In genomic region chr3:14175383-14176037, GRCh38 we compare ENCODE assay signal across 9 cellular contexts. TPM values are rescaled to one million over a fixed set of nuclear protein-coding genes. Genes with fewer than 3 reads are reported as not detected.
DNase-seq lines count a peak whose midpoint lies in the region; ATAC-seq and TF ChIP-seq lines count a peak whose summit lies in the region.
"Had no signal": no experiment of that assay in that cellular context is flagged by ENCODE, and none has a peak within 500 bp of the region (broad histone marks: within the 10 kb centered on the region; RNA-seq: fewer than 3 reads in every experiment).

No MANE protein-coding gene starts in this region.

- no peak for TF ChIP-seq POLR2A in esophagus squamous epithelium (IDR thresholded peaks at IDR 0.05)

- H3K27ac ChIP-seq in GM23248 (no peak overlapping the region), esophagus squamous epithelium (peak overlapping the region in 1 of 4 donors; percentile 9), tibial artery (no peak overlapping the region), left lung (no peak overlapping the region)
- H3K27ac ChIP-seq: thyroid gland had no signal

- ATAC-seq in activated naive CD8-positive, alpha-beta T cell treated with anti-CD3 and anti-CD28 coated beads, Interleukin-2, amount 50 U/mL, for 24 hours, result peak; percentile 62
- ATAC-seq in left lung, result no peak

- in situ Hi-C loops in GM23248 (cut with MboI), result no loop called here

- H2AFZ ChIP-seq in GM23248, result no peak overlapping the region

- H3K4me2 ChIP-seq in GM23248 (ENCODE audit: unreplicated experiment), result peak overlapping the region; percentile 88

- H3K27me3 ChIP-seq in GM23248 (replicated peaks; ENCODE audit: insufficient read depth) (no peaks in the 10 kb centered on the region), esophagus squamous epithelium (no peaks in the 10 kb centered on the region), tibial artery (no peaks in the 10 kb centered on the region), left lung (no peaks in the 10 kb centered on the region)
- H3K27me3 ChIP-seq: thyroid gland had no signal

- H3K36me3 Mint-ChIP-seq in activated naive CD8-positive, alpha-beta T cell treated with anti-CD3 and anti-CD28 coated beads, Interleukin-2, amount 50 U/mL, for 24 hours (ENCODE audit: low read depth), result peaks cover 23% of the 10 kb centered on the region

- H3K9me3 ChIP-seq in GM23248 (ENCODE audit: low read depth) (no peaks in the 10 kb centered on the region), esophagus squamous epithelium (no peaks in the 10 kb centered on the region), tibial artery (no peaks in the 10 kb centered on the region), left lung (no peaks in the 10 kb centered on the region)
- H3K9me3 ChIP-seq: thyroid gland had no signal

- 74 to 90% methylated on average over 3 of the region's 3 CpGs for WGBS in GM23248 (ENCODE audit: low coverage in 1 of 2, low lambda C conversion rate in 2 of 2, missing lambda C conversion rate in 2 of 2), 2 experiments
- WGBS in esophagus squamous epithelium, 2 donors, result 27 to 33% methylated on average over 3 of the region's 3 CpGs

- peaks cover 64% of the 10 kb centered on the region for H3K4me1 Mint-ChIP-seq in activated naive CD8-positive, alpha-beta T cell treated with anti-CD3 and anti-CD28 coated beads, Interleukin-2, amount 50 U/mL, for 24 hours

- H3K4me1 ChIP-seq in GM23248 (ENCODE audit: insufficient read depth) (peaks cover 56% of the 10 kb centered on the region), esophagus squamous epithelium (peaks cover 11 to 55% (median 35%) of the 10 kb centered on the region in 3 donors), tibial artery (peaks cover 0 to 40% (median 24%) of the 10 kb centered on the region in 4 donors), left lung (peaks cover 10 to 42% of the 10 kb centered on the region in 2 donors)

- H3K4me3 ChIP-seq in GM23248, result peak overlapping the region; percentile 42
- H3K4me3 ChIP-seq in esophagus squamous epithelium, result no peak overlapping the region
- H3K4me3 ChIP-seq in tibial artery, result no peak overlapping the region
- H3K4me3 ChIP-seq in left lung, result no peak overlapping the region
- H3K4me3 ChIP-seq: thyroid gland had no signal

- H3K27ac Mint-ChIP-seq in activated naive CD8-positive, alpha-beta T cell treated with anti-CD3 and anti-CD28 coated beads, Interleukin-2, amount 50 U/mL, for 24 hours, result no peak overlapping the region

- no peak overlapping the region for H3K9ac ChIP-seq in GM23248

- no peaks in the 10 kb centered on the region for H3K27me3 Mint-ChIP-seq in activated naive CD8-positive, alpha-beta T cell treated with anti-CD3 and anti-CD28 coated beads, Interleukin-2, amount 50 U/mL, for 24 hours

- peaks cover 48% of the 10 kb centered on the region for H3F3A ChIP-seq in GM23248 (ENCODE audit: insufficient read depth)

- H3K79me2 ChIP-seq in GM23248 (ENCODE audit: insufficient read depth), result peaks cover 83% of the 10 kb centered on the region

- peak overlapping the region; percentile 19 for H3K4me3 Mint-ChIP-seq in activated naive CD8-positive, alpha-beta T cell treated with anti-CD3 and anti-CD28 coated beads, Interleukin-2, amount 50 U/mL, for 24 hours

- peak; percentile 60 for DNase-seq in GM23248
- DNase-seq in RPMI8226, result peak; percentile 15
- DNase-seq in activated naive CD8-positive, alpha-beta T cell treated with anti-CD3 and anti-CD28 coated beads, Interleukin-2, amount 50 U/mL, for 24 hours, result peak; percentile 22
- peak; percentile 20 for DNase-seq in stimulated activated CD8-positive, alpha-beta memory T cell treated with anti-CD3 and anti-CD28 coated beads, Interleukin-15, amount 100 ng/mL, for 1 hour (ENCODE audit: low read depth)
- DNase-seq in esophagus squamous epithelium (lab: John Stamatoyannopoulos, UW), result no peak
- no peak for DNase-seq in tibial artery
- no peak for DNase-seq in left lung
- DNase-seq in NCI-H187 (lab: John Stamatoyannopoulos, UW), result no peak
- DNase-seq: thyroid gland had no signal

- H3K36me3 ChIP-seq in GM23248 (ENCODE audit: low read depth), result peaks cover 10% of the 10 kb centered on the region; the same call in 1 of the 2 replicates
- H3K36me3 ChIP-seq in esophagus squamous epithelium, result peaks cover 17 to 25% (median 20%) of the 10 kb centered on the region in 3 donors
- H3K36me3 ChIP-seq in tibial artery, result peaks cover 25 to 26% (median 25%) of the 10 kb centered on the region in 3 donors
- H3K36me3 ChIP-seq in left lung, result peaks cover 0 to 23% of the 10 kb centered on the region in 2 donors

- intact Hi-C loops in esophagus squamous epithelium (cut with DNase I) (loop anchor here (10.0 kb wide), 1 partner anchor 281 kb away; no protein-coding TSS in a partner anchor), tibial artery (cut with DNase I; ENCODE audit: low total_unique reads) (loop anchor here (5.0 kb wide), 2 partner anchors 33 to 278 kb away; no protein-coding TSS in a partner anchor), left lung (cut with DNase I) (no loop called here)

- no peaks in the 10 kb centered on the region for H4K20me1 ChIP-seq in GM23248 (ENCODE audit: insufficient read depth)

- no peaks in the 10 kb centered on the region for H3K9me3 Mint-ChIP-seq in activated naive CD8-positive, alpha-beta T cell treated with anti-CD3 and anti-CD28 coated beads, Interleukin-2, amount 50 U/mL, for 24 hours

- no peaks in the 10 kb centered on the region for H3K9me2 ChIP-seq in GM23248 (ENCODE audit: insufficient read depth)

- TF ChIP-seq CTCF in esophagus squamous epithelium (IDR thresholded peaks at IDR 0.05) (no peak), tibial artery (IDR thresholded peaks at IDR 0.05) (no peak), left lung (IDR thresholded peaks at IDR 0.05) (no peak)

RNA-seq across cellular contexts. Expression of gene XPC, which starts 2.9 kb away (rescaled TPM):
- 62.1 and 76.4 TPM in 2 replicates for total RNA-seq in GM23248 (2014; rRNA removed; shearing (Covaris generic))
- polyA plus RNA-seq in GM23248 (2016; fragmentation: Nextera tagmentation; extraction: Ambion mirVana), result 42.4 and 44.1 TPM in 2 replicates
- total RNA-seq in esophagus squamous epithelium (10 to 100 TPM; 14.4 to 47.9 (median 30.0) TPM), left lung (10 to 100 TPM; 23.9 to 31.8 TPM)

RNA-seq across cellular contexts. Expression of gene LSM3, which starts 3.1 kb away (rescaled TPM):
- 9.4 and 10.4 TPM in 2 replicates for total RNA-seq in GM23248 (2014; rRNA removed; shearing (Covaris generic))
- 32.3 and 32.4 TPM in 2 replicates for polyA plus RNA-seq in GM23248 (2016; fragmentation: Nextera tagmentation; extraction: Ambion mirVana)
- total RNA-seq in esophagus squamous epithelium (10 to 100 TPM in 3 of 4 donors, 1 to 10 TPM in 1; 6.3 to 21.5 (median 13.7) TPM), left lung (10 to 100 TPM; 10.6 to 11.1 TPM)

RNA-seq across cellular contexts. Expression of gene TMEM43, which starts 50.7 kb away (rescaled TPM):
- total RNA-seq in GM23248 (2014; rRNA removed; shearing (Covaris generic)), result 166 and 203 TPM in 2 replicates
- polyA plus RNA-seq in GM23248 (2016; fragmentation: Nextera tagmentation; extraction: Ambion mirVana), result 143 and 145 TPM in 2 replicates
- total RNA-seq in esophagus squamous epithelium, result 100 to 1,000 TPM in 1 of 4 donors, 10 to 100 TPM in 3; 64.0 to 140 (median 76.3) TPM
- total RNA-seq in left lung, result 100 to 1,000 TPM in 1 of 2 donors, 10 to 100 TPM in 1; 82.3 to 104 TPM

RNA-seq across cellular contexts. Expression of gene CHCHD4, which starts 50.8 kb away (rescaled TPM):
- 12.3 and 17.2 TPM in 2 replicates for total RNA-seq in GM23248 (2014; rRNA removed; shearing (Covaris generic))
- 15.1 and 15.4 TPM in 2 replicates for polyA plus RNA-seq in GM23248 (2016; fragmentation: Nextera tagmentation; extraction: Ambion mirVana)
- total RNA-seq in esophagus squamous epithelium (10 to 100 TPM in 3 of 4 donors, 1 to 10 TPM in 1; 4.2 to 17.8 (median 16.3) TPM), left lung (10 to 100 TPM in 1 of 2 donors, 1 to 10 TPM in 1; 9.6 to 13.6 TPM)

Comparison
In these comparisons a context has a peak if more than half of its experiments do, and no peak if none do; other contexts are left out.
1. DNase-seq: peak in GM23248 (single experiment), RPMI8226 (single experiment), activated naive CD8-positive, alpha-beta T cell treated with anti-CD3 and anti-CD28 coated beads, Interleukin-2, amount 50 U/mL, for 24 hours (single experiment) and stimulated activated CD8-positive, alpha-beta memory T cell treated with anti-CD3 and anti-CD28 coated beads, Interleukin-15, amount 100 ng/mL, for 1 hour (single experiment); none in esophagus squamous epithelium (single experiment), tibial artery (0 of 2), left lung (0 of 2) and NCI-H187 (0 of 2).
2. intact Hi-C loops: an anchor here in esophagus squamous epithelium (10.0 kb wide) and tibial artery (5.0 kb wide); none called in left lung.